27 cellular contexts compared by ENCODE assay signal in the genomic region with DNA sequence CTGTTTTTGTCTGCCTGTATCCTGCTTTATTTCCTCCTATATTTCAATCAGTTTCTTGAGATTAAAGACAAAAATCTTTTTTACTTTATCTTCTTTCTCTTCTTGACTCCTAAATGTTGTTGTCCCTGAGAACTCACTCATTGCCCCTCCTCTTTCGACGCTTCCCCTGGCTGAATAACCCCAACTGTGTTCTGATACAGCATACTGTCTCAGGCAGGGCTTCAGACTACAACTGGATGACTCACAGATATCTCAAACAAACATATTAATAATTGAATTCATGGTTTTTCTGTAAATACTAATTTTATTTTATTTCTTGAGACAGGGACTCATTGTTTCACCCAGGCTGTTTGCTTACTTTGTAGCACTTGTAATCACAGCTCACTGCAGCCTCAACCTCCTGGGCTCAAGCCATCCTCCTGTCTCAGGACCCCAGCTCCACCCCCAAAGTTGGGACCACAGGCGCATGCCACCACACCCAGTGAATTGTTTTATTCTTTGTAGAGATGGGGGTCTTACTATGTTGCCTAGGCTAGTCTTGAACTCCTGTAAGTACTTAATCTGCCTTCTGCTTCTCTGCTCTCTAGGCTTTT. TPM values are rescaled to one million over a fixed set of nuclear protein-coding genes. Genes with fewer than 3 reads are reported as not detected.
DNase-seq lines count a peak whose midpoint lies in the region; ATAC-seq, FAIRE-seq and TF ChIP-seq lines count a peak whose summit lies in the region.
"Had no signal": no experiment of that assay in that cellular context is flagged by ENCODE, and none has a peak within 500 bp of the region (broad histone marks: within the 10 kb centered on the region; RNA-seq: fewer than 3 reads in every experiment).

No MANE protein-coding gene starts in this region.

- H3K9me3 ChIP-seq in astrocyte (ENCODE audit: insufficient read depth, low read depth, low read length) (no peaks in the 10 kb centered on the region), endothelial cell of umbilical vein (replicated peaks; ENCODE audit: control insufficient read depth, insufficient read depth, low read length) (no peaks in the 10 kb centered on the region), trophoblast cell (ENCODE audit: insufficient read depth, low read depth, low read length) (no peaks in the 10 kb centered on the region)
- H3K9me3 ChIP-seq: BLaER1, gastrocnemius medialis, left lung, right lobe of liver had no signal

- no peak for DNase-seq in Calu3
- DNase-seq in astrocyte (ENCODE audit: low read depth), result no peak
- DNase-seq in endothelial cell of umbilical vein (ENCODE audit: low read depth, low spot score), result peak; percentile 65
- DNase-seq in trophoblast cell, result no peak
- no peak for DNase-seq in stimulated activated CD4-positive, alpha-beta T cell treated with anti-CD3 and anti-CD28 coated beads, Interleukin-2, amount 100 ng/mL, for 48 hours
- no peak for DNase-seq in amygdala (lab: John Stamatoyannopoulos, UW)
- DNase-seq: ACHN; activated CD4-positive, alpha-beta T cell treated with anti-CD3 and anti-CD28 coated beads for 48 hours; activated naive CD4-positive, alpha-beta T cell treated with anti-CD3 and anti-CD28 coated beads for 36 hours; activated T-cell treated with anti-CD3 and anti-CD28 coated beads, Interleukin-2, amount 50 U/mL, for 48 hours; DND-41; erythroblast; gastrocnemius medialis; NCI-H1105 treated with DMSO at 0.1 percent for 48 hours; NCI-H2029; NCI-H2227 treated with DMSO at 0.1 percent for 48 hours; right lobe of liver; stimulated activated CD4-positive, alpha-beta T cell treated with anti-CD3 and anti-CD28 coated beads, Interleukin-15, amount 100 ng/mL, for 24 hours; T-helper 2 cell had no signal

- H3K27me3 Mint-ChIP-seq in Calu3 (ENCODE audit: unreplicated experiment) (no peaks in the 10 kb centered on the region), astrocyte (ENCODE audit: low read depth, unreplicated experiment) (no peaks in the 10 kb centered on the region)
- H3K27me3 Mint-ChIP-seq: central memory CD8-positive, alpha-beta T cell; IgD-negative memory B cell; natural killer cell treated with Interleukin-12 subunit alpha and Interleukin-12 subunit beta and Interleukin-15 and Interleukin-18, amount 100 ng/mL, for 72 hours had no signal

- H3K36me3 Mint-ChIP-seq in Calu3 (ENCODE audit: insufficient read depth, unreplicated experiment) (peaks cover 8% of the 10 kb centered on the region), astrocyte (ENCODE audit: low read depth, unreplicated experiment) (peaks cover 7% of the 10 kb centered on the region)
- H3K36me3 Mint-ChIP-seq: natural killer cell treated with Interleukin-12 subunit alpha and Interleukin-12 subunit beta and Interleukin-15 and Interleukin-18, amount 100 ng/mL, for 72 hours had no signal

- H3K4me3 ChIP-seq in astrocyte (ENCODE audit: insufficient read depth, low read depth, low read length), result no peak overlapping the region
- no peak overlapping the region for H3K4me3 ChIP-seq in endothelial cell of umbilical vein (replicated peaks in 1 of 3; ENCODE audit: insufficient read depth in 1 of 3, low read depth in 1 of 3, low read length in 3 of 3)
- no peak overlapping the region for H3K4me3 ChIP-seq in trophoblast cell (ENCODE audit: low read depth, low read length)
- H3K4me3 ChIP-seq: BLaER1, gastrocnemius medialis, left lung, right lobe of liver had no signal

- FAIRE-seq in astrocyte (lab: Jason Lieb, UNC) (no peak), endothelial cell of umbilical vein (lab: Jason Lieb, UNC) (no peak)

- H3K4me1 ChIP-seq in astrocyte (ENCODE audit: insufficient read depth, low read length) (peaks cover 23% of the 10 kb centered on the region), endothelial cell of umbilical vein (ENCODE audit: control insufficient read depth, extremely low read depth, insufficient read depth, low read length) (peaks cover 25% of the 10 kb centered on the region), trophoblast cell (ENCODE audit: control insufficient read depth in 1 of 2, insufficient read depth in 2 of 2, low read length in 2 of 2) (peaks cover 7 to 9% of the 10 kb centered on the region in 2 experiments)
- H3K4me1 ChIP-seq: BLaER1, parathyroid adenoma had no signal

- POLR2A ChIA-PET in endothelial cell of umbilical vein (lab: Charles Lee), result no interaction called here

- H3K27ac Mint-ChIP-seq in Calu3 (ENCODE audit: unreplicated experiment), result peak overlapping the region; percentile 64
- H3K27ac Mint-ChIP-seq in astrocyte (ENCODE audit: unreplicated experiment), result peak overlapping the region; percentile 41
- H3K27ac Mint-ChIP-seq: activated naive CD4-positive, alpha-beta T cell treated with anti-CD3 and anti-CD28 coated beads for 36 hours; IgD-negative memory B cell had no signal

- no peak overlapping the region for H2BK5ac ChIP-seq in trophoblast cell (ENCODE audit: low read depth, low read length, poor library complexity)

- no peak overlapping the region for H3K23ac ChIP-seq in trophoblast cell (ENCODE audit: low read length)

- H3K9me3 Mint-ChIP-seq in Calu3 (ENCODE audit: low read depth, unreplicated experiment) (no peaks in the 10 kb centered on the region), astrocyte (ENCODE audit: unreplicated experiment) (no peaks in the 10 kb centered on the region)
- H3K9me3 Mint-ChIP-seq: activated naive CD4-positive, alpha-beta T cell treated with anti-CD3 and anti-CD28 coated beads for 36 hours; central memory CD8-positive, alpha-beta T cell; IgD-negative memory B cell; natural killer cell treated with Interleukin-12 subunit alpha and Interleukin-12 subunit beta and Interleukin-15 and Interleukin-18, amount 100 ng/mL, for 72 hours had no signal

- H3K27ac ChIP-seq in astrocyte (ENCODE audit: low read depth, low read length) (no peak overlapping the region), endothelial cell of umbilical vein (ENCODE audit: insufficient read depth, low read depth, low read length) (no peak overlapping the region), trophoblast cell (ENCODE audit: low read depth, low read length) (no peak overlapping the region)
- H3K27ac ChIP-seq: BLaER1, gastrocnemius medialis, left lung, parathyroid adenoma, right lobe of liver had no signal

- no peak overlapping the region for H4K12ac ChIP-seq in trophoblast cell (ENCODE audit: low read depth, low read length)

- H4K8ac ChIP-seq in trophoblast cell (ENCODE audit: low read depth, low read length), result no peak overlapping the region

- no peak overlapping the region for H2BK12ac ChIP-seq in trophoblast cell (ENCODE audit: low read length)

- TF ChIP-seq POLR2A in endothelial cell of umbilical vein (IDR thresholded peaks at IDR 0.05; ENCODE audit: low read depth, low read length), result no peak

- H4K20me1 ChIP-seq in astrocyte (ENCODE audit: insufficient read depth, low read length), result peaks cover 72% of the 10 kb centered on the region
- no peaks in the 10 kb centered on the region for H4K20me1 ChIP-seq in endothelial cell of umbilical vein (replicated peaks; ENCODE audit: control insufficient read depth, extremely low read depth, insufficient read depth, low read length)

- H3K4me3 Mint-ChIP-seq in Calu3 (ENCODE audit: low read depth, unreplicated experiment) (no peak overlapping the region), astrocyte (ENCODE audit: unreplicated experiment) (peak overlapping the region; percentile 29)
- H3K4me3 Mint-ChIP-seq: activated naive CD4-positive, alpha-beta T cell treated with anti-CD3 and anti-CD28 coated beads for 36 hours; central memory CD8-positive, alpha-beta T cell; IgD-negative memory B cell; natural killer cell treated with Interleukin-12 subunit alpha and Interleukin-12 subunit beta and Interleukin-15 and Interleukin-18, amount 100 ng/mL, for 72 hours had no signal

- ATAC-seq in GM21619 (IDR thresholded peaks at IDR 0.05; ENCODE audit: unreplicated experiment) (no peak), HG03469 (IDR thresholded peaks at IDR 0.05; ENCODE audit: unreplicated experiment) (no peak)
- ATAC-seq: gastrocnemius medialis; left lung; natural killer cell treated with Interleukin-12 subunit alpha and Interleukin-12 subunit beta and Interleukin-15 and Interleukin-18, amount 100 ng/mL, for 72 hours; right lobe of liver had no signal

- H2AFZ ChIP-seq in astrocyte (ENCODE audit: low read depth, low read length), result no peak overlapping the region
- H2AFZ ChIP-seq in endothelial cell of umbilical vein (ENCODE audit: low read depth, low read length), result no peak overlapping the region
- no peak overlapping the region for H2AFZ ChIP-seq in trophoblast cell (ENCODE audit: insufficient read depth, low read length, poor library complexity)
- H2AFZ ChIP-seq: parathyroid adenoma had no signal

- H3K4me1 Mint-ChIP-seq in Calu3 (ENCODE audit: low read depth, unreplicated experiment), result peaks cover 44% of the 10 kb centered on the region
- H3K4me1 Mint-ChIP-seq in astrocyte (ENCODE audit: low read depth, unreplicated experiment), result peaks cover 55% of the 10 kb centered on the region

- BruUV-seq in Calu3 (replicated peaks; lab: Mats Ljungman, UMichigan), result no TSS peak
- BruUV-seq in endothelial cell of umbilical vein (replicated peaks; lab: Mats Ljungman, UMichigan), result no TSS peak

- H3K27me3 ChIP-seq in astrocyte (ENCODE audit: insufficient read depth, low read length) (no peaks in the 10 kb centered on the region), endothelial cell of umbilical vein (ENCODE audit: control insufficient read depth in 2 of 2, insufficient read depth in 2 of 2, low read length in 2 of 2) (no peaks in the 10 kb centered on the region), trophoblast cell (ENCODE audit: insufficient read depth, low read length) (no peaks in the 10 kb centered on the region)
- H3K27me3 ChIP-seq: BLaER1, gastrocnemius medialis, left lung, right lobe of liver had no signal

- H3K36me3 ChIP-seq in astrocyte (ENCODE audit: insufficient read depth, low read length) (peaks cover 12% of the 10 kb centered on the region), endothelial cell of umbilical vein (ENCODE audit: control insufficient read depth in 2 of 2, extremely low read depth in 1 of 2, insufficient read depth in 2 of 2, low read length in 2 of 2) (peaks cover 4 to 7% of the 10 kb centered on the region in 2 experiments), trophoblast cell (ENCODE audit: control insufficient read depth in 1 of 2, insufficient read depth in 2 of 2, low read length in 2 of 2) (peaks cover 11 to 18% of the 10 kb centered on the region in 2 experiments)
- H3K36me3 ChIP-seq: right lobe of liver had no signal

- H3K18ac ChIP-seq in trophoblast cell (ENCODE audit: low read length), result no peak overlapping the region

- H4K91ac ChIP-seq in trophoblast cell (ENCODE audit: low read depth, low read length), result no peak overlapping the region

- intact Hi-C loops in Calu3 (cut with micrococcal nuclease; ENCODE audit: unreplicated experiment) (loop anchor here (2.0 kb wide), 1 partner anchor 14 kb away; no protein-coding TSS in a partner anchor), endothelial cell of umbilical vein (cut with micrococcal nuclease) (no loop called here)

- peaks cover 2% of the 10 kb centered on the region for H3K79me1 ChIP-seq in trophoblast cell (ENCODE audit: low read length)

- H3K9ac ChIP-seq in astrocyte (ENCODE audit: low read length), result no peak overlapping the region
- H3K9ac ChIP-seq in endothelial cell of umbilical vein (replicated peaks; ENCODE audit: extremely low read depth, insufficient read depth, low read length), result no peak overlapping the region
- H3K9ac ChIP-seq in trophoblast cell (ENCODE audit: low read length), result no peak overlapping the region
- H3K9ac ChIP-seq: BLaER1, parathyroid adenoma had no signal

- H3K79me2 ChIP-seq in astrocyte (ENCODE audit: insufficient read depth, low read length) (peaks cover 98% of the 10 kb centered on the region), endothelial cell of umbilical vein (ENCODE audit: control insufficient read depth, insufficient read depth, low read length) (peaks cover 70% of the 10 kb centered on the region), trophoblast cell (ENCODE audit: control insufficient read depth, insufficient read depth, low read length, poor library complexity) (peaks cover 4% of the 10 kb centered on the region)

- H3K4me2 ChIP-seq in astrocyte (ENCODE audit: low read length) (peak overlapping the region; percentile 20), endothelial cell of umbilical vein (ENCODE audit: insufficient read depth, low read length) (no peak overlapping the region), trophoblast cell (ENCODE audit: low read length) (no peak overlapping the region)
- H3K4me2 ChIP-seq: BLaER1 had no signal

- H2AK5ac ChIP-seq in trophoblast cell (ENCODE audit: low read length), result no peak overlapping the region

- H3K9me1 ChIP-seq in endothelial cell of umbilical vein (replicated peaks; ENCODE audit: control insufficient read depth, extremely low read depth, insufficient read depth, low read length), result no peaks in the 10 kb centered on the region

- H3K4ac ChIP-seq in trophoblast cell (ENCODE audit: low read depth, low read length), result peak overlapping the region; percentile 67

- H2BK120ac ChIP-seq in trophoblast cell (ENCODE audit: insufficient read depth, low read length, poor library complexity), result no peak overlapping the region

- no peak for TF ChIP-seq CTCF in Calu3 (IDR thresholded peaks at IDR 0.05; ENCODE audit: unreplicated experiment)
- TF ChIP-seq CTCF in astrocyte (IDR thresholded peaks at IDR 0.05; ENCODE audit: insufficient read depth, low read depth, low read length), result no peak
- no peak for TF ChIP-seq CTCF in endothelial cell of umbilical vein (IDR thresholded peaks at IDR 0.05; ENCODE audit: extremely low read depth in 1 of 2, insufficient read depth in 1 of 2, low read depth in 1 of 2, low read length in 2 of 2)

- H3K14ac ChIP-seq in trophoblast cell (ENCODE audit: low read length), result no peak overlapping the region

- CTCF ChIA-PET in Calu3 (lab: Charles Lee), result no interaction called here
- CTCF ChIA-PET in endothelial cell of umbilical vein (lab: Charles Lee), result interaction anchor here (1.0 to 3.3 kb wide), 3 partner anchors 10 to 95 kb away, joined by 3 to 11 read pairs (median 4); no protein-coding TSS in a partner anchor

- WGBS in trophoblast cell (ENCODE audit: extremely low coverage, insufficient coverage, insufficient read length), result no CpG with 5 or more reads among the region's 3 CpGs

- dilution Hi-C loops in endothelial cell of umbilical vein (cut with MboI; ENCODE audit: extremely low pct_ligation_motif_present, low sequenced_read_pairs), result no loop called here

RNA-seq across cellular contexts. Expression of gene ITGAV, which starts 9.4 kb away (rescaled TPM):
- total RNA-seq in Calu3 (2022), result 109 and 146 TPM in 2 replicates
- 661 and 779 TPM in 2 replicates for total RNA-seq in astrocyte
- total RNA-seq in endothelial cell of umbilical vein, result 131 and 135 TPM in 2 replicates
- 58.9 and 61.8 TPM in 2 replicates for polyA plus RNA-seq in endothelial cell of umbilical vein
- 42.4 and 56.1 TPM in 2 replicates for polyA plus RNA-seq in endothelial cell of umbilical vein (2011; cell fraction: cytosol; rRNA removed)
- 132 and 167 TPM in 2 replicates for polyA plus RNA-seq in endothelial cell of umbilical vein (2011; cell fraction: nucleus; rRNA removed)
- polyA plus RNA-seq in endothelial cell of umbilical vein (2012), result 186 and 226 TPM in 2 replicates
- 308 and 336 TPM in 2 replicates for polyA minus RNA-seq in endothelial cell of umbilical vein
- polyA minus RNA-seq in endothelial cell of umbilical vein (2011; cell fraction: cytosol; rRNA and poly(A)+ RNA removed), result 24.8 TPM
- 215 and 368 TPM in 2 replicates for polyA minus RNA-seq in endothelial cell of umbilical vein (2011; cell fraction: nucleus; rRNA and poly(A)+ RNA removed)
- polyA plus RNA-seq in trophoblast cell (2013), result 138 and 148 TPM in 2 replicates
